ENCODE assay signal across 20 cellular contexts in the genomic region with DNA sequence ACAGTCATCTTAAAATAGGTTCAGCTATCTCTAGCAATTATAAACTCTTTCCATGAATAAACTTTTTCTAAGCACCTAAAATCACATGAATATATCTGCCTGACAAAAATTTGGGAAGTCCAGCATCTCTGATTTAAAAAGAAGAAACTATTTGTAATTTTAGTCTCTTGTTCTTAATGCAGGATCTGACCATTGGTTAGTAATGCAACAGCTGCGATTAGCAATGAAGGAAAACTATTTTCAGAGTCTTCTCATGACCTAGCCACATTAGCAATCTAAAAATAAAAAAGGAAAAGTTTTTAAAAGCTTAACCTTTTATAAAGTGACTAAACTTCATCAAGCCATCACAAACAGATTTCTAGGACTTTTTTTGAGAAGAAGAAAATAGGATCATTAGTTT.
A peak's percentile ranks its signal among the peaks of the same experiment; 100 is the strongest.
DNase-seq lines count a peak whose midpoint lies in the region; ATAC-seq, FAIRE-seq and TF ChIP-seq lines count a peak whose summit lies in the region.
"Had no signal": no experiment of that assay in that cellular context is flagged by ENCODE, and none has a peak within 500 bp of the region (broad histone marks: within the 10 kb centered on the region; RNA-seq: fewer than 3 reads in every experiment).

No MANE protein-coding gene starts in this region.

- H3K27me3 ChIP-seq in HepG2 (ENCODE audit: control insufficient read depth in 1 of 2, insufficient read depth in 2 of 2, low read length in 2 of 2) (no peaks in the 10 kb centered on the region), right lobe of liver (no peaks in the 10 kb centered on the region), tibial artery (no peaks in the 10 kb centered on the region), trophoblast cell (ENCODE audit: insufficient read depth, low read length) (no peaks in the 10 kb centered on the region)
- H3K27me3 ChIP-seq: BLaER1 treated with 17β-estradiol and CSF1 and Interleukin-3, amounts not matched to agents 10 nM and 100 nM had no signal

- H3K23ac ChIP-seq in trophoblast cell (ENCODE audit: low read length) = no peak overlapping the region

- no TSS peak for BruUV-seq in HepG2 (replicated peaks; lab: Mats Ljungman, UMichigan)

- no peak overlapping the region for H2BK12ac ChIP-seq in trophoblast cell (ENCODE audit: low read length)

- 95% methylated on average over 1 of the region's 1 CpG for WGBS in HepG2 (ENCODE audit: low lambda C conversion rate)
- 68% methylated on average over 1 of the region's 1 CpG for WGBS in right lobe of liver (ENCODE audit: insufficient coverage, low coverage, low lambda C conversion rate, missing lambda C conversion rate)
- WGBS in trophoblast cell (ENCODE audit: extremely low coverage, insufficient coverage, insufficient read length) = no CpG with 5 or more reads among the region's 1 CpG

- H3K4me2 ChIP-seq in HepG2 (ENCODE audit: low read depth, low read length) = peak overlapping the region; percentile 48
- no peak overlapping the region for H3K4me2 ChIP-seq in trophoblast cell (ENCODE audit: low read length)
- H3K4me2 ChIP-seq: BLaER1 treated with 17β-estradiol and CSF1 and Interleukin-3, amounts not matched to agents 10 nM and 100 nM; GM23338 had no signal

- no peak for TF ChIP-seq EP300 in HepG2 (IDR thresholded peaks at IDR 0.05; ENCODE audit: low read depth in 2 of 2, low read length in 2 of 2)
- TF ChIP-seq EP300 in HepG2 (CRISPR knock-in tag; IDR thresholded peaks at IDR 0.05; ENCODE audit: borderline replicate concordance) = no peak

- no peak overlapping the region for H2AK5ac ChIP-seq in trophoblast cell (ENCODE audit: low read length)

- FAIRE-seq in HepG2 (lab: Jason Lieb, UNC) = no peak
- FAIRE-seq: G401.6, GM12891, GM18507, H54, HTR-8/SVneo had no signal

- no peak overlapping the region for H3K4ac ChIP-seq in trophoblast cell (ENCODE audit: low read depth, low read length)

- no peak overlapping the region for H3K18ac ChIP-seq in trophoblast cell (ENCODE audit: low read length)

- no peak overlapping the region for H2AFZ ChIP-seq in HepG2 (ENCODE audit: low read length)
- no peak overlapping the region for H2AFZ ChIP-seq in trophoblast cell (ENCODE audit: insufficient read depth, low read length, poor library complexity)
- H2AFZ ChIP-seq: GM23338 had no signal

- H2BK5ac ChIP-seq in trophoblast cell (ENCODE audit: low read depth, low read length, poor library complexity) = no peak overlapping the region

- H3K14ac ChIP-seq in trophoblast cell (ENCODE audit: low read length) = no peak overlapping the region

- H3K9ac ChIP-seq in HepG2 (ENCODE audit: insufficient read depth, low read depth, low read length) (no peak overlapping the region), trophoblast cell (ENCODE audit: low read length) (no peak overlapping the region)
- H3K9ac ChIP-seq: BLaER1 treated with 17β-estradiol and CSF1 and Interleukin-3, amounts not matched to agents 10 nM and 100 nM had no signal

- peaks cover 7% of the 10 kb centered on the region for H3K9me3 Mint-ChIP-seq in neural crest cell
- H3K9me3 Mint-ChIP-seq: GM23338 had no signal

- no peak overlapping the region for H3K4me3 ChIP-seq in HepG2 (replicated peaks in 1 of 3; ENCODE audit: insufficient read depth in 1 of 3, low read depth in 2 of 3, low read length in 3 of 3)
- no peak overlapping the region for H3K4me3 ChIP-seq in right lobe of liver
- H3K4me3 ChIP-seq in coronary artery = no peak overlapping the region
- H3K4me3 ChIP-seq in tibial artery = no peak overlapping the region
- no peak overlapping the region for H3K4me3 ChIP-seq in trophoblast cell (ENCODE audit: low read depth, low read length)
- H3K4me3 ChIP-seq: BLaER1 treated with 17β-estradiol and CSF1 and Interleukin-3, amounts not matched to agents 10 nM and 100 nM; GM23338 had no signal

- H4K8ac ChIP-seq in trophoblast cell (ENCODE audit: low read depth, low read length) = no peak overlapping the region

- no peaks in the 10 kb centered on the region for H3K79me1 ChIP-seq in trophoblast cell (ENCODE audit: low read length)

- peaks cover 31% of the 10 kb centered on the region for H3K4me1 ChIP-seq in HepG2 (ENCODE audit: insufficient read depth, low read length)
- no peaks in the 10 kb centered on the region for H3K4me1 ChIP-seq in right lobe of liver
- H3K4me1 ChIP-seq in tibial artery = peaks cover 0 to 81% (median 35%) of the 10 kb centered on the region in 4 donors
- H3K4me1 ChIP-seq in trophoblast cell (ENCODE audit: control insufficient read depth in 1 of 2, insufficient read depth in 2 of 2, low read length in 2 of 2) = no peaks in the 10 kb centered on the region
- H3K4me1 ChIP-seq: BLaER1 treated with 17β-estradiol and CSF1 and Interleukin-3, amounts not matched to agents 10 nM and 100 nM had no signal

- H3K36me3 Mint-ChIP-seq in neural crest cell (ENCODE audit: low read depth) = peaks cover 9% of the 10 kb centered on the region
- H3K36me3 Mint-ChIP-seq: CD8-positive, alpha-beta T cell; IgD-negative memory B cell had no signal

- H3K27ac ChIP-seq in HepG2 (ENCODE audit: extremely low read length, insufficient read depth, low read length) (peak overlapping the region; percentile 36), right lobe of liver (no peak overlapping the region), coronary artery (peak overlapping the region; percentile 15 to 37), tibial artery (peak overlapping the region; percentile 45 to 67), trophoblast cell (ENCODE audit: low read depth, low read length) (no peak overlapping the region)
- H3K27ac ChIP-seq: BLaER1 treated with 17β-estradiol and CSF1 and Interleukin-3, amounts not matched to agents 10 nM and 100 nM had no signal

- in situ Hi-C loops in HepG2 (cut with HindIII; ENCODE audit: extremely low pct_ligation_motif_present, low pct_unique_long_range_greater_than_20kb) = no loop called here

- H3K79me2 ChIP-seq in HepG2 (ENCODE audit: insufficient read depth, low read length) = peaks cover 57% of the 10 kb centered on the region
- no peaks in the 10 kb centered on the region for H3K79me2 ChIP-seq in trophoblast cell (ENCODE audit: control insufficient read depth, insufficient read depth, low read length, poor library complexity)

- H4K91ac ChIP-seq in trophoblast cell (ENCODE audit: low read depth, low read length) = no peak overlapping the region

- POLR2A ChIA-PET in HepG2 (lab: Yijun Ruan, JAX) = no interaction called here

- intact Hi-C loops in HepG2 (cut with micrococcal nuclease; ENCODE audit: unreplicated experiment) = loop anchor here (2.0 kb wide), 1 partner anchor 94 kb away; no protein-coding TSS in a partner anchor
- intact Hi-C loops in right lobe of liver (cut with DNase I) = no loop called here
- intact Hi-C loops in tibial artery (cut with DNase I; ENCODE audit: low total_unique reads) = no loop called here

- no peak overlapping the region for H2BK120ac ChIP-seq in trophoblast cell (ENCODE audit: insufficient read depth, low read length, poor library complexity)

- peaks cover 17% of the 10 kb centered on the region for H3K4me1 Mint-ChIP-seq in neural crest cell
- H3K4me1 Mint-ChIP-seq: B cell, IgD-negative memory B cell had no signal

- H3K27me3 Mint-ChIP-seq in neural crest cell (ENCODE audit: low read depth) = no peaks in the 10 kb centered on the region
- H3K27me3 Mint-ChIP-seq: B cell had no signal

- no peak overlapping the region for H4K12ac ChIP-seq in trophoblast cell (ENCODE audit: low read depth, low read length)

- TF ChIP-seq RAD21 in HepG2 (CRISPR knock-in tag; IDR thresholded peaks at IDR 0.05) = no peak

- H3K36me3 ChIP-seq in HepG2 (replicated peaks in 1 of 2; ENCODE audit: control insufficient read depth in 1 of 2, insufficient read depth in 2 of 2, low read length in 2 of 2) (peaks cover 0 to 7% of the 10 kb centered on the region in 2 experiments; a peak in 3 of 5 replicates), right lobe of liver (no peaks in the 10 kb centered on the region), tibial artery (no peaks in the 10 kb centered on the region), trophoblast cell (ENCODE audit: control insufficient read depth in 1 of 2, insufficient read depth in 2 of 2, low read length in 2 of 2) (no peaks in the 10 kb centered on the region)

- 0 out of 2 replicates have a peak, but pooled peaks cover 4% of the 10 kb centered on the region for H3K9me3 ChIP-seq in HepG2 (ENCODE audit: low read length)
- H3K9me3 ChIP-seq in right lobe of liver = no peaks in the 10 kb centered on the region
- H3K9me3 ChIP-seq in tibial artery = no peaks in the 10 kb centered on the region
- H3K9me3 ChIP-seq in trophoblast cell (ENCODE audit: insufficient read depth, low read depth, low read length) = peaks cover 3% of the 10 kb centered on the region

- CTCF ChIA-PET in HepG2 (lab: Yijun Ruan, JAX; ENCODE audit: low intra/inter-chr PET ratio, low total read pairs) = no interaction called here

- no peak for ATAC-seq in HepG2
- no peak for ATAC-seq in right lobe of liver
- ATAC-seq in HG03095 (IDR thresholded peaks at IDR 0.05; ENCODE audit: unreplicated experiment) = no peak
- ATAC-seq: CD8-positive, alpha-beta T cell; GM23338 had no signal

- no peak overlapping the region for H3K4me3 Mint-ChIP-seq in neural crest cell
- H3K4me3 Mint-ChIP-seq: B cell; CD8-positive, alpha-beta T cell; GM23338; IgD-negative memory B cell had no signal

- H4K20me1 ChIP-seq in HepG2 (ENCODE audit: insufficient read depth, low read length) = no peaks in the 10 kb centered on the region
- H4K20me1 ChIP-seq: BLaER1 treated with 17β-estradiol and CSF1 and Interleukin-3, amounts not matched to agents 10 nM and 100 nM had no signal

- TF ChIP-seq POLR2A in HepG2 (IDR thresholded peaks at IDR 0.05; ENCODE audit: insufficient read depth in 1 of 2, low read depth in 2 of 2, low read length in 2 of 2) (no peak), right lobe of liver (IDR thresholded peaks at IDR 0.05) (no peak)

- H3K27ac Mint-ChIP-seq in neural crest cell (ENCODE audit: unreplicated experiment) = peak overlapping the region; percentile 41
- H3K27ac Mint-ChIP-seq: B cell; CD8-positive, alpha-beta T cell; GM23338; IgD-negative memory B cell had no signal

- TF ChIP-seq CTCF in HepG2 (CRISPR knock-in tag; IDR thresholded peaks at IDR 0.05) (no peak), right lobe of liver (IDR thresholded peaks at IDR 0.05) (no peak), coronary artery (IDR thresholded peaks at IDR 0.05) (no peak), neural crest cell (conservative IDR thresholded peaks at IDR 0.05) (no peak), tibial artery (IDR thresholded peaks at IDR 0.05) (no peak)

- DNase-seq in HepG2 (ENCODE audit: low spot score) (no peak), right lobe of liver (no peak), coronary artery (ENCODE audit: low spot score) (no peak), neural crest cell (ENCODE audit: low read depth, low spot score) (no peak), tibial artery (no peak), hypothalamus (lab: John Stamatoyannopoulos, UW) (no peak), trophoblast cell (no peak)
- DNase-seq: CD8-positive, alpha-beta T cell; DMS 273 treated with DMSO at 0.1 percent for 48 hours; HCEC 1CT had no signal

TF ChIP-seq in HepG2, 621 proteins besides CTCF, POLR2A, EP300 and RAD21:
- TF ChIP-seq ASH2L (IDR thresholded peaks at IDR 0.05; ENCODE audit: insufficient read length, low read depth, low read length) = peak; percentile 1
- TF ChIP-seq CBFB (CRISPR knock-in tag; IDR thresholded peaks at IDR 0.05) = no peak

Comparison
In these comparisons a context has a peak if more than half of its experiments do, and no peak if none do; other contexts are left out.
1. H3K27ac ChIP-seq: peak in HepG2 (single experiment), coronary artery (2 of 2) and tibial artery (2 of 2); none in right lobe of liver (0 of 3) and trophoblast cell (single experiment).